Comparison of ENCODE assay signal across 23 cellular contexts in genomic region chr3:174720717-174721116, GRCh38.
"Had no signal": no experiment of that assay in that cellular context is flagged by ENCODE, and none has a peak within 500 bp of the region (broad histone marks: within the 10 kb centered on the region; RNA-seq: fewer than 3 reads in every experiment).

No MANE protein-coding gene starts in this region.

- H3K27ac ChIP-seq: coronary artery, dorsolateral prefrontal cortex, esophagus muscularis mucosa, foreskin keratinocyte, gastroesophageal sphincter, heart left ventricle, hepatocyte, left lung, lower lobe of right lung had no signal

- FAIRE-seq: colon, endothelial cell of umbilical vein, kidney had no signal

- H3K9me3 ChIP-seq: esophagus muscularis mucosa, gastroesophageal sphincter, heart left ventricle, lower lobe of right lung, mucosa of descending colon had no signal

- H3K4me3 ChIP-seq: coronary artery, dorsolateral prefrontal cortex, esophagus muscularis mucosa, gastroesophageal sphincter, heart left ventricle, hepatocyte, left lung, lower lobe of right lung, mucosa of descending colon had no signal

- H3K27me3 ChIP-seq: dorsolateral prefrontal cortex, esophagus muscularis mucosa, foreskin keratinocyte, gastroesophageal sphincter, heart left ventricle, hepatocyte, left lung had no signal

- DNase-seq: dermis blood vessel endothelial cell; dorsolateral prefrontal cortex; effector CD4-positive, alpha-beta T cell; effector memory CD4-positive, alpha-beta T cell; foreskin keratinocyte; heart left ventricle; hypothalamus; immature natural killer cell; islet precursor cell; kidney; kidney glomerular epithelial cell; left colon; left lung; left ventricle myocardium superior; lower lobe of right lung; mesenchymal stem cell; mucosa of descending colon had no signal

- H3K36me3 ChIP-seq: esophagus muscularis mucosa, gastroesophageal sphincter, heart left ventricle, left lung, lower lobe of right lung had no signal
